ENCODE assay signal across 32 cellular contexts in genomic region chr1:102047724-102048123, GRCh38. TPM values are rescaled to one million over a fixed set of nuclear protein-coding genes. Genes with fewer than 3 reads are reported as not detected.
"Had no signal": no experiment of that assay in that cellular context is flagged by ENCODE, and none has a peak within 500 bp of the region (broad histone marks: within the 10 kb centered on the region; RNA-seq: fewer than 3 reads in every experiment).

No MANE protein-coding gene starts in this region.

- H3K9me3 ChIP-seq: left ventricle myocardium inferior, neutrophil, psoas muscle, right atrium auricular region, right lobe of liver, transverse colon, uterus had no signal

- H3K27me3 Mint-ChIP-seq: naive B cell; stimulated activated memory B cell treated with anti-CD40 and anti-IgM and Interleukin-4, amounts not matched to agents 10 μg/mL and 1 μg/mL and 100 μg/mL, for 72 hours; stimulated activated naive CD8-positive, alpha-beta T cell treated with anti-CD3 and anti-CD28 coated beads, Interleukin-15, amount 100 ng/mL, for 72 hours had no signal

- H3K27me3 ChIP-seq: neural progenitor cell, neutrophil, right atrium auricular region, right lobe of liver, transverse colon, uterus had no signal

- ATAC-seq: left cardiac atrium; natural killer cell; psoas muscle; right lobe of liver; stimulated activated memory B cell treated with anti-CD40 and anti-IgM and Interleukin-4, amounts not matched to agents 10 μg/mL and 1 μg/mL and 100 μg/mL, for 72 hours; stimulated activated naive CD8-positive, alpha-beta T cell treated with anti-CD3 and anti-CD28 coated beads, Interleukin-15, amount 100 ng/mL, for 72 hours had no signal

- H3K9me3 Mint-ChIP-seq: nephron progenitor cell, neural progenitor cell had no signal

- H3K4me1 ChIP-seq: left ventricle myocardium inferior, neural progenitor cell, parathyroid adenoma, psoas muscle, right atrium auricular region, right lobe of liver, uterus had no signal

- H3K27ac ChIP-seq: left ventricle myocardium inferior, neural progenitor cell, neutrophil, parathyroid adenoma, psoas muscle, right atrium auricular region, right lobe of liver, transverse colon, uterus had no signal

- H3K4me1 Mint-ChIP-seq: naive B cell; natural killer cell; nephron progenitor cell; neural progenitor cell; stimulated activated memory B cell treated with anti-CD40 and anti-IgM and Interleukin-4, amounts not matched to agents 10 μg/mL and 1 μg/mL and 100 μg/mL, for 72 hours; stimulated activated naive CD8-positive, alpha-beta T cell treated with anti-CD3 and anti-CD28 coated beads, Interleukin-15, amount 100 ng/mL, for 72 hours had no signal

- H3K36me3 Mint-ChIP-seq: naive B cell; natural killer cell; neural progenitor cell; stimulated activated memory B cell treated with anti-CD40 and anti-IgM and Interleukin-4, amounts not matched to agents 10 μg/mL and 1 μg/mL and 100 μg/mL, for 72 hours had no signal

- DNase-seq: head of caudate nucleus; hippocampal formation; kidney glomerular epithelial cell; left cardiac atrium; left ventricle myocardium inferior; mammary epithelial cell; mesenchymal stem cell; naive B cell; natural killer cell; nephron progenitor cell; occipital lobe; psoas muscle; right lobe of liver; stimulated activated CD4-positive, alpha-beta T cell treated with anti-CD3 and anti-CD28 coated beads, Interleukin-1b, Interleukin-23, amount 100 ng/mL, for 48 hours; stimulated activated CD4-positive, alpha-beta T cell treated with anti-CD3 and anti-CD28 coated beads, Interleukin-2, amount 100 ng/mL, for 48 hours; stimulated activated CD4-positive, alpha-beta T cell treated with anti-CD3 and anti-CD28 coated beads, Interleukin-4, amount 100 ng/mL, for 4 hours; stimulated activated CD8-positive, alpha-beta memory T cell treated with anti-CD3 and anti-CD28 coated beads, Interleukin-4, amount 100 ng/mL, for 48 hours; stimulated activated naive CD4-positive, alpha-beta T cell treated with Interleukin-2 at 50 U/mL for 16 hours; stimulated activated naive CD8-positive, alpha-beta T cell treated with anti-CD3 and anti-CD28 coated beads, Interleukin-15, amount 100 ng/mL, for 72 hours; substantia nigra; transverse colon; uterus had no signal

- H3K36me3 ChIP-seq: left ventricle myocardium inferior, neural progenitor cell, neutrophil, right atrium auricular region, right lobe of liver, transverse colon, uterus had no signal

- H3K27ac Mint-ChIP-seq: naive B cell; natural killer cell; nephron progenitor cell; neural progenitor cell; stimulated activated memory B cell treated with anti-CD40 and anti-IgM and Interleukin-4, amounts not matched to agents 10 μg/mL and 1 μg/mL and 100 μg/mL, for 72 hours; stimulated activated naive CD8-positive, alpha-beta T cell treated with anti-CD3 and anti-CD28 coated beads, Interleukin-15, amount 100 ng/mL, for 72 hours had no signal

- H3K4me3 ChIP-seq: left ventricle myocardium inferior, neural progenitor cell, psoas muscle, right atrium auricular region, right lobe of liver, smooth muscle cell, transverse colon, uterus had no signal

- H3K4me3 Mint-ChIP-seq: naive B cell; natural killer cell; nephron progenitor cell; neural progenitor cell; stimulated activated memory B cell treated with anti-CD40 and anti-IgM and Interleukin-4, amounts not matched to agents 10 μg/mL and 1 μg/mL and 100 μg/mL, for 72 hours; stimulated activated naive CD8-positive, alpha-beta T cell treated with anti-CD3 and anti-CD28 coated beads, Interleukin-15, amount 100 ng/mL, for 72 hours had no signal

RNA-seq across cellular contexts. Expression of gene OLFM3, which starts 51.0 kb away (rescaled TPM):
- total RNA-seq: left cardiac atrium, left ventricle myocardium inferior, lower leg skin, mammary epithelial cell, natural killer cell, osteocyte, posterior vena cava, psoas muscle, right atrium auricular region, right lobe of liver, ureter had no signal
